12 cellular contexts compared by ENCODE assay signal in genomic region chr22:37302617-37303555, GRCh38. TPM values are rescaled to one million over a fixed set of nuclear protein-coding genes. Genes with fewer than 3 reads are reported as not detected.
DNase-seq lines count a peak whose midpoint lies in the region; ATAC-seq and TF ChIP-seq lines count a peak whose summit lies in the region.
"Had no signal": no experiment of that assay in that cellular context is flagged by ENCODE, and none has a peak within 500 bp of the region (broad histone marks: within the 10 kb centered on the region; RNA-seq: fewer than 3 reads in every experiment).

No MANE protein-coding gene starts in this region.

- CTCF ChIA-PET in activated B cell treated with CpG ODN at 0.5 μM for 24 hours (lab: Charles Lee) = no interaction called here

- H3K27ac Mint-ChIP-seq in activated B cell treated with CpG ODN at 0.5 μM for 24 hours = peak overlapping the region; percentile 41
- peak overlapping the region; percentile 88 to 92 for H3K27ac Mint-ChIP-seq in effector memory CD8-positive, alpha-beta T cell
- peak overlapping the region; percentile 62 to 93 for H3K27ac Mint-ChIP-seq in stimulated activated naive CD8-positive, alpha-beta T cell treated with anti-CD3 and anti-CD28 coated beads, Interleukin-15, amount 100 ng/mL, for 72 hours
- H3K27ac Mint-ChIP-seq: WTC11 had no signal

- peaks cover 3 to 100% (median 12%) of the 10 kb centered on the region in 9 donors for H3K4me1 ChIP-seq in heart right ventricle
- H3K4me1 ChIP-seq in mucosa of descending colon (ENCODE audit: low read depth) = peaks cover 4% of the 10 kb centered on the region

- DNase-seq in Right ventricle myocardium inferior (ENCODE audit: missing footprints) = peak; percentile 32
- no peak for DNase-seq in heart right ventricle
- no peak for DNase-seq in activated B cell treated with CpG ODN at 0.5 μM for 24 hours
- DNase-seq in effector memory CD8-positive, alpha-beta T cell = no peak
- DNase-seq in stimulated activated naive CD8-positive, alpha-beta T cell treated with anti-CD3 and anti-CD28 coated beads, Interleukin-15, amount 100 ng/mL, for 72 hours = no peak
- DNase-seq in mucosa of descending colon = no peak
- no peak for DNase-seq in D341Med (ENCODE audit: low spot score)
- no peak for DNase-seq in NCI-H446 (lab: John Stamatoyannopoulos, UW)
- DNase-seq: MM.1S, SK-N-SH had no signal

- peaks cover 63% of the 10 kb centered on the region for H3K36me3 Mint-ChIP-seq in activated B cell treated with CpG ODN at 0.5 μM for 24 hours (ENCODE audit: low read depth)
- H3K36me3 Mint-ChIP-seq in effector memory CD8-positive, alpha-beta T cell (ENCODE audit: insufficient read depth) = peaks cover 68% of the 10 kb centered on the region
- H3K36me3 Mint-ChIP-seq: WTC11 had no signal

- intact Hi-C loops in Right ventricle myocardium inferior (cut with DNase I) = no loop called here
- intact Hi-C loops in heart right ventricle (cut with DNase I) = no loop called here
- intact Hi-C loops in activated B cell treated with CpG ODN at 0.5 μM for 24 hours (cut with micrococcal nuclease) = no loop called here
- intact Hi-C loops in mucosa of descending colon (cut with DNase I, micrococcal nuclease) = no loop called here

- H3K36me3 ChIP-seq in heart right ventricle (peaks cover 0 to 84% (median 0%) of the 10 kb centered on the region in 9 donors), mucosa of descending colon (ENCODE audit: low read depth) (no peaks in the 10 kb centered on the region)

- no peaks in the 10 kb centered on the region for H3K9me3 ChIP-seq in heart right ventricle
- no peaks in the 10 kb centered on the region for H3K9me3 ChIP-seq in mucosa of descending colon
- H3K9me3 ChIP-seq: SK-N-SH had no signal

- H3K4me1 Mint-ChIP-seq in activated B cell treated with CpG ODN at 0.5 μM for 24 hours = peaks cover 73% of the 10 kb centered on the region
- peaks cover 71 to 73% of the 10 kb centered on the region in 2 donors for H3K4me1 Mint-ChIP-seq in effector memory CD8-positive, alpha-beta T cell (ENCODE audit: low read depth in 2 of 2)
- H3K4me1 Mint-ChIP-seq in stimulated activated naive CD8-positive, alpha-beta T cell treated with anti-CD3 and anti-CD28 coated beads, Interleukin-15, amount 100 ng/mL, for 72 hours = peaks cover 95% of the 10 kb centered on the region

- peak overlapping the region in 1 of 10 donors; percentile 90 for H3K27ac ChIP-seq in heart right ventricle

- TF ChIP-seq CTCF in heart right ventricle (IDR thresholded peaks at IDR 0.05) (no peak), activated B cell treated with CpG ODN at 0.5 μM for 24 hours (IDR thresholded peaks at IDR 0.05) (no peak), mucosa of descending colon (IDR thresholded peaks at IDR 0.05) (no peak)

- no peak overlapping the region for H3K4me3 ChIP-seq in heart right ventricle
- no peak overlapping the region for H3K4me3 ChIP-seq in mucosa of descending colon

- peaks cover 0 to 19% (median 0%) of the 10 kb centered on the region in 7 donors for H3K27me3 ChIP-seq in heart right ventricle

- POLR2A ChIA-PET in activated B cell treated with CpG ODN at 0.5 μM for 24 hours (lab: Charles Lee) = no interaction called here

- 75 to 81% methylated on average over 31 of the region's 31 CpGs for WGBS in heart right ventricle, 2 donors

- no peak overlapping the region for H3K4me3 Mint-ChIP-seq in activated B cell treated with CpG ODN at 0.5 μM for 24 hours
- peak overlapping the region in 1 of 2 donors; percentile 34 for H3K4me3 Mint-ChIP-seq in effector memory CD8-positive, alpha-beta T cell
- peak overlapping the region in 1 of 2 donors; percentile 48 for H3K4me3 Mint-ChIP-seq in stimulated activated naive CD8-positive, alpha-beta T cell treated with anti-CD3 and anti-CD28 coated beads, Interleukin-15, amount 100 ng/mL, for 72 hours
- H3K4me3 Mint-ChIP-seq: WTC11 had no signal

- H3K9me3 Mint-ChIP-seq in activated B cell treated with CpG ODN at 0.5 μM for 24 hours = no peaks in the 10 kb centered on the region
- H3K9me3 Mint-ChIP-seq in effector memory CD8-positive, alpha-beta T cell = no peaks in the 10 kb centered on the region
- H3K9me3 Mint-ChIP-seq in stimulated activated naive CD8-positive, alpha-beta T cell treated with anti-CD3 and anti-CD28 coated beads, Interleukin-15, amount 100 ng/mL, for 72 hours = no peaks in the 10 kb centered on the region
- H3K9me3 Mint-ChIP-seq: WTC11 had no signal

- no peak for ATAC-seq in Right ventricle myocardium inferior
- no peak for ATAC-seq in heart right ventricle
- ATAC-seq in activated B cell treated with CpG ODN at 0.5 μM for 24 hours (ENCODE audit: low read depth) = no peak
- no peak for ATAC-seq in effector memory CD8-positive, alpha-beta T cell (replicated peaks)
- no peak for ATAC-seq in stimulated activated naive CD8-positive, alpha-beta T cell treated with anti-CD3 and anti-CD28 coated beads, Interleukin-15, amount 100 ng/mL, for 72 hours
- no peak for ATAC-seq in mucosa of descending colon
- ATAC-seq: WTC11 had no signal

- H3K27me3 Mint-ChIP-seq in activated B cell treated with CpG ODN at 0.5 μM for 24 hours = no peaks in the 10 kb centered on the region
- no peaks in the 10 kb centered on the region for H3K27me3 Mint-ChIP-seq in effector memory CD8-positive, alpha-beta T cell
- no peaks in the 10 kb centered on the region for H3K27me3 Mint-ChIP-seq in stimulated activated naive CD8-positive, alpha-beta T cell treated with anti-CD3 and anti-CD28 coated beads, Interleukin-15, amount 100 ng/mL, for 72 hours

RNA-seq across cellular contexts. Expression of gene CYTH4, which starts 20.6 kb away (rescaled TPM):
- total RNA-seq in Right ventricle myocardium inferior = 7.5 TPM
- 10 to 100 TPM in 1 of 10 donors, 1 to 10 TPM in 9; 1.8 to 29.3 (median 4.8) TPM for total RNA-seq in heart right ventricle
- 1 to 10 TPM; 2.1 to 4.0 TPM for polyA plus RNA-seq in heart right ventricle
- 37.2 and 40.3 TPM in 2 replicates for total RNA-seq in activated B cell treated with CpG ODN at 0.5 μM for 24 hours
- 10 to 100 TPM in 2 of 3 donors, 1 to 10 TPM in 1; 8.7 to 13.3 (median 11.6) TPM for total RNA-seq in mucosa of descending colon
- total RNA-seq: renal cortical epithelial cell had no signal

RNA-seq across cellular contexts. Expression of gene RAC2, which starts 58.8 kb away (rescaled TPM):
- total RNA-seq in Right ventricle myocardium inferior (6.9 TPM), heart right ventricle (10 to 100 TPM in 1 of 10 donors, 1 to 10 TPM in 9; 1.1 to 37.1 (median 3.5) TPM), activated B cell treated with CpG ODN at 0.5 μM for 24 hours (518 and 557 TPM in 2 replicates), mucosa of descending colon (10 to 100 TPM; 15.3 to 26.8 (median 16.4) TPM)
- 1 to 10 TPM; 1.4 to 5.0 TPM for polyA plus RNA-seq in heart right ventricle

Comparison
In these comparisons a context has a peak if more than half of its experiments do, and no peak if none do; other contexts are left out.
1. RNA of gene RAC2, which starts 58.8 kb away (total RNA-seq): 518 to 557 TPM in activated B cell treated with CpG ODN at 0.5 μM for 24 hours; 15.3 to 26.8 TPM in mucosa of descending colon, 6.9 TPM in Right ventricle myocardium inferior (single experiment) and 1.1 to 37.1 TPM in heart right ventricle; every median in the first group is over 10 times any median in the second.
2. Peak in every context shown above with its lines, with median percentiles within 50 percentile points of each other: H3K27ac Mint-ChIP-seq.